ENCODE assay signal across 36 cellular contexts in genomic region chr17:64275016-64275415, GRCh38.
"Had no signal": no experiment of that assay in that cellular context is flagged by ENCODE, and none has a peak within 500 bp of the region (broad histone marks: within the 10 kb centered on the region; RNA-seq: fewer than 3 reads in every experiment).

No MANE protein-coding gene starts in this region.

- H3K9me3 Mint-ChIP-seq: activated naive CD4-positive, alpha-beta T cell treated with anti-CD3 and anti-CD28 coated beads, Interleukin-2, amount 50 U/mL, for 72 hours; activated T-cell treated with anti-CD3 and anti-CD28 coated beads, Interleukin-2, amount 50 U/mL, for 4 hours; activated T-helper 17 cell treated with anti-CD3 and anti-CD28 coated beads, Interleukin-2, amount 50 U/mL, for 72 hours; central memory CD8-positive, alpha-beta T cell had no signal

- H3K36me3 Mint-ChIP-seq: activated CD4-positive, alpha-beta memory T cell treated with anti-CD3 and anti-CD28 coated beads for 36 hours; activated naive CD4-positive, alpha-beta T cell treated with anti-CD3 and anti-CD28 coated beads, Interleukin-2, amount 50 U/mL, for 72 hours; activated naive CD8-positive, alpha-beta T cell treated with anti-CD3 and anti-CD28 coated beads for 36 hours had no signal

- H3K27me3 ChIP-seq: adrenal gland, body of pancreas, brain microvascular endothelial cell, breast epithelium, cardiac muscle cell had no signal

- H3K4me3 ChIP-seq: adrenal gland, body of pancreas, breast epithelium, cardiac muscle cell had no signal

- FAIRE-seq: astrocyte, TTC549 had no signal

- H3K4me3 Mint-ChIP-seq: activated B cell treated with CpG ODN at 0.5 μM for 24 hours; activated CD4-positive, alpha-beta memory T cell treated with anti-CD3 and anti-CD28 coated beads for 36 hours; activated CD8-positive, alpha-beta T cell treated with anti-CD3 and anti-CD28 coated beads for 36 hours; activated naive CD4-positive, alpha-beta T cell treated with anti-CD3 and anti-CD28 coated beads for 36 hours; activated naive CD8-positive, alpha-beta T cell treated with anti-CD3 and anti-CD28 coated beads for 36 hours; activated T-cell treated with anti-CD3 and anti-CD28 coated beads, Interleukin-2, amount 50 U/mL, for 4 hours; activated T-cell treated with anti-CD3 and anti-CD28 coated beads, Interleukin-2, amount 50 U/mL, for 72 hours; activated T-helper 1 cell treated with anti-CD3 and anti-CD28 coated beads, Interleukin-12 subunit alpha, Interleukin-12 subunit beta, Interleukin-2, Interleukin-4 antibody, amounts not matched to agents 30 ng/mL and 10 ng/mL and 1 ng/mL, durations not matched to agents 14 hours and 24 hours and 36 hours; activated T-helper 17 cell treated with anti-CD3 and anti-CD28 coated beads, Interleukin-2, amount 50 U/mL, for 72 hours; central memory CD8-positive, alpha-beta T cell; T-helper 1 cell treated with Interleukin-12 subunit alpha and Interleukin-12 subunit beta and Interleukin-4 antibody, amounts not matched to agents 30 μg/mL and 1 μg/mL, for 36 hours had no signal

- H3K4me1 Mint-ChIP-seq: activated T-helper 17 cell treated with anti-CD3 and anti-CD28 coated beads, Interleukin-2, amount 50 U/mL, for 72 hours had no signal

- DNase-seq: activated B cell treated with CpG ODN at 0.5 μM for 24 hours; activated CD4-positive, alpha-beta memory T cell treated with anti-CD3 and anti-CD28 coated beads for 36 hours; activated CD4-positive, alpha-beta T cell treated with anti-CD3 and anti-CD28 coated beads for 4 hours; activated CD4-positive, alpha-beta T cell treated with anti-CD3 and anti-CD28 coated beads, Interleukin-2, amount 50 U/mL, for 1 hour; activated CD4-positive, alpha-beta T cell treated with anti-CD3 and anti-CD28 coated beads, Interleukin-2, amount 50 U/mL, for 4 hours; activated CD4-positive, CD25-positive, alpha-beta regulatory T cell treated with anti-CD3 and anti-CD28 coated beads, Interleukin-2, amount 50 U/mL, for 72 hours; activated CD8-positive, alpha-beta memory T cell treated with anti-CD3 and anti-CD28 coated beads, Interleukin-2, amount 50 U/mL, for 4 hours; activated CD8-positive, alpha-beta T cell treated with anti-CD3 and anti-CD28 coated beads for 36 hours; activated effector memory CD4-positive, alpha-beta T cell treated with anti-CD3 and anti-CD28 coated beads, Interleukin-2, amount 50 U/mL, for 16 hours; activated gamma-delta T cell treated with Interleukin-2 at 50 U/mL for 16 hours; activated naive CD4-positive, alpha-beta T cell; activated naive CD4-positive, alpha-beta T cell treated with anti-CD3 and anti-CD28 coated beads for 36 hours; activated naive CD4-positive, alpha-beta T cell treated with anti-CD3 and anti-CD28 coated beads, Interleukin-2, amount 50 U/mL, for 16 hours; activated naive CD8-positive, alpha-beta T cell treated with anti-CD3 and anti-CD28 coated beads for 36 hours; activated T-cell treated with anti-CD3 and anti-CD28 coated beads for 4 hours; activated T-cell treated with anti-CD3 and anti-CD28 coated beads, Interleukin-2, amount 50 U/mL, for 1 hour; activated T-cell treated with anti-CD3 and anti-CD28 coated beads, Interleukin-2, amount 50 U/mL, for 4 hours; activated T-cell treated with anti-CD3 and anti-CD28 coated beads, Interleukin-2, amount 50 U/mL, for 72 hours; adrenal gland; amniotic stem cell; aorta; body of pancreas; brain microvascular endothelial cell; caudate nucleus; cerebellar nuclear complex; T-helper 1 cell; T-helper 9 cell had no signal

- H3K36me3 ChIP-seq: adrenal gland, brain microvascular endothelial cell, breast epithelium, cardiac muscle cell had no signal

- H3K27ac Mint-ChIP-seq: activated B cell treated with CpG ODN at 0.5 μM for 24 hours; activated CD4-positive, alpha-beta memory T cell treated with anti-CD3 and anti-CD28 coated beads for 36 hours; activated CD8-positive, alpha-beta T cell treated with anti-CD3 and anti-CD28 coated beads for 36 hours; activated naive CD4-positive, alpha-beta T cell treated with anti-CD3 and anti-CD28 coated beads for 36 hours; activated naive CD8-positive, alpha-beta T cell treated with anti-CD3 and anti-CD28 coated beads for 36 hours; activated T-cell treated with anti-CD3 and anti-CD28 coated beads, Interleukin-2, amount 50 U/mL, for 72 hours; activated T-helper 1 cell treated with anti-CD3 and anti-CD28 coated beads, Interleukin-12 subunit alpha, Interleukin-12 subunit beta, Interleukin-2, Interleukin-4 antibody, amounts not matched to agents 30 ng/mL and 10 ng/mL and 1 ng/mL, durations not matched to agents 14 hours and 24 hours and 36 hours; activated T-helper 17 cell treated with anti-CD3 and anti-CD28 coated beads, Interleukin-2, amount 50 U/mL, for 72 hours; T-helper 1 cell treated with Interleukin-12 subunit alpha and Interleukin-12 subunit beta and Interleukin-4 antibody, amounts not matched to agents 30 μg/mL and 1 μg/mL, for 36 hours had no signal

- H3K27me3 Mint-ChIP-seq: activated B cell treated with CpG ODN at 0.5 μM for 24 hours; activated CD4-positive, alpha-beta memory T cell treated with anti-CD3 and anti-CD28 coated beads for 36 hours; activated CD8-positive, alpha-beta T cell treated with anti-CD3 and anti-CD28 coated beads for 36 hours; activated naive CD8-positive, alpha-beta T cell treated with anti-CD3 and anti-CD28 coated beads for 36 hours; activated T-helper 17 cell treated with anti-CD3 and anti-CD28 coated beads, Interleukin-2, amount 50 U/mL, for 72 hours; central memory CD8-positive, alpha-beta T cell had no signal
